In the genomic region with DNA sequence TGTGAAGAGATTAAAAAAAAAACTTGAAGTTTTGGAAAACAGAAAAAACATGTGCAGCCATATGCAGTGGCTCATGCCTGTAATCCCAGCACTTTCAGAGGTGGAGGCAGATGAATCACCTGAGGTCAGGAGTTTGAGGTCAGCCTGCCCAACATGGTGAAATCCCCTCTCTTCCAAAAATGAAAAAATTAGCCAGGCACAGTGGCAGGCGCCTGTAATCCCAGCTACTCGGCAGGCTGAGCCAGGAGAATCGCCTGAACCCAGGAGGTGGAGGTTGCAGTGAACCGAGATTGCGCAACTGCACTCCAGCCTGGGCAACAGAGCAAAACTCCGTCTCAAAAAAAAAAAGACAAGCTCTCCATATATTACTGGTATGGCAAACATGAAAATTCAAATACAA, we compare ENCODE assay signal across 1 cellular context.
A peak's percentile ranks its signal among the peaks of the same experiment; 100 is the strongest.
TF ChIP-seq lines count a peak whose summit lies in the region.

No MANE protein-coding gene starts in this region.

TF ChIP-seq in K562, 482 proteins besides CTCF, POLR2A, EP300 and RAD21:
- TF ChIP-seq MCM7 (IDR thresholded peaks at IDR 0.05) (no peak), CEBPG (CRISPR knock-in tag; IDR thresholded peaks at IDR 0.05) (peak; percentile 80), CEBPG (tag; conservative IDR thresholded peaks at IDR 0.05 in 1 of 2, IDR thresholded peaks at IDR 0.05 in 1 of 2) (peak; percentile 84 to 97), MITF (IDR thresholded peaks at IDR 0.05) (no peak), ILF3 (IDR thresholded peaks at IDR 0.05; ENCODE audit: borderline replicate concordance) (no peak), DIDO1 (tag; IDR thresholded peaks at IDR 0.05; ENCODE audit: low read depth) (no peak), ERF (CRISPR knock-in tag; IDR thresholded peaks at IDR 0.05) (no peak), BDP1 (IDR thresholded peaks at IDR 0.05; ENCODE audit: insufficient read depth, insufficient read length) (no peak), ZNF830 (CRISPR knock-in tag; IDR thresholded peaks at IDR 0.05) (no peak), MNT (conservative IDR thresholded peaks at IDR 0.05) (no peak), PHF20 (IDR thresholded peaks at IDR 0.05; ENCODE audit: partially characterized antibody) (no peak), RBBP5 (IDR thresholded peaks at IDR 0.05; ENCODE audit: borderline replicate concordance, insufficient read depth, low read length, poor library complexity, severe bottlenecking) (no peak), CEBPB (tag; IDR thresholded peaks at IDR 0.05) (peak; percentile 98)
- TF ChIP-seq, protein P1, sequence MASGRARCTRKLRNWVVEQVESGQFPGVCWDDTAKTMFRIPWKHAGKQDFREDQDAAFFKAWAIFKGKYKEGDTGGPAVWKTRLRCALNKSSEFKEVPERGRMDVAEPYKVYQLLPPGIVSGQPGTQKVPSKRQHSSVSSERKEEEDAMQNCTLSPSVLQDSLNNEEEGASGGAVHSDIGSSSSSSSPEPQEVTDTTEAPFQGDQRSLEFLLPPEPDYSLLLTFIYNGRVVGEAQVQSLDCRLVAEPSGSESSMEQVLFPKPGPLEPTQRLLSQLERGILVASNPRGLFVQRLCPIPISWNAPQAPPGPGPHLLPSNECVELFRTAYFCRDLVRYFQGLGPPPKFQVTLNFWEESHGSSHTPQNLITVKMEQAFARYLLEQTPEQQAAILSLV (tag; IDR thresholded peaks at IDR 0.05): 0 out of 2 replicates have a peak, but pooled peaks have one; percentile 39
TF ChIP-seq in K562: peak in this region for 3.
